Comparison of ENCODE assay signal across 8 cellular contexts in the genomic region with DNA sequence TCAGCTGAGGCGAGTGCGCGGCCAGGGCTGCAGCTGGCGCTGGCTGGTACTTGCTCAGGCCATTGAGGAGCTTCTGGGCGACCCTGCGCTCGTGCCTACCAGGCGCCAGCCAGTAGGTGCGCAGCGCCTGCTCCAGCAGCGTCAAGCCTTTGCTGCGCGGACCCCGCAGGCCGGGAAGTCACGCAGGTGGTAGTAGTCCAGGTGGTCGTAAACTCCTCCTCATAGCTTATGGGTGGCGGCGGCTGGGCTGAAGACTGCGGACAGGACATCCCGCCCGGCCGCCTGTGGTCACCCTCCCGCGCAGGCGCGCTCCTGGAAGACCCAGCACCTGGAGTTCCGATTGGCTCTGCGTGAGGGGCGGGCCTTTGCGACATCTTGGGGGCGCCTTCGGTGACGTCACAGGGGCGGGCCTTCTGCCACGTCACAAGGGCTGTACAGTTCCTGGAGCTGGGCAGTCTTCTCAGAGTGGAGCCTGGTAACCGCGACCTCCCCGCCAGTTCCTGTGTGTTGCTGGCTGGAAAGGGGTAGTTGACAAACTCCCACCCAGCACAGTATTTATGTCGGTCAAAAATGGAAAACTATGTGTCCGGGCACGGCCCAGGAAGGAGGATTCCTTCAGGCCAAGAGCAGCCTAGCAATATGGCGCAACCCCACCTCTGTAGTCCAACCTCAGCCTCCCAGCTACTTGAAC.
DNase-seq lines count a peak whose midpoint lies in the region; ATAC-seq and FAIRE-seq lines count a peak whose summit lies in the region.
"Not testable (repeated sequence)": the region's sequence is repeated elsewhere in the genome, so short reads cannot be mapped to it uniquely, and the experiment has no call there.

No MANE protein-coding gene starts in this region.

- not testable (repeated sequence) for H3K27me3 Mint-ChIP-seq in T-helper 1 cell treated with Interleukin-12 subunit alpha and Interleukin-12 subunit beta and Interleukin-4 antibody, amounts not matched to agents 30 μg/mL and 1 μg/mL, for 36 hours (ENCODE audit: low read depth)

- peak; percentile 67 for DNase-seq in NCI-H1694 (lab: John Stamatoyannopoulos, UW)
- DNase-seq in left ventricle myocardium superior, result peak; percentile 97
- peak; percentile 64 for DNase-seq in pulmonary artery endothelial cell (ENCODE audit: low read depth, low spot score)
- peak; percentile 78 for DNase-seq in urothelium cell line (ENCODE audit: low spot score)

- intact Hi-C loops in left ventricle myocardium superior (cut with micrococcal nuclease), result not testable (repeated sequence)

- H3K27ac ChIP-seq in angular gyrus (ENCODE audit: low read depth, low read length), result peak overlapping the region; percentile 67

- not testable (repeated sequence) for H3K4me1 Mint-ChIP-seq in T-helper 1 cell treated with Interleukin-12 subunit alpha and Interleukin-12 subunit beta and Interleukin-4 antibody, amounts not matched to agents 30 μg/mL and 1 μg/mL, for 36 hours (ENCODE audit: low read depth)

- H3K9me3 Mint-ChIP-seq in T-helper 1 cell treated with Interleukin-12 subunit alpha and Interleukin-12 subunit beta and Interleukin-4 antibody, amounts not matched to agents 30 μg/mL and 1 μg/mL, for 36 hours, result not testable (repeated sequence)

- H3K36me3 Mint-ChIP-seq in T-helper 1 cell treated with Interleukin-12 subunit alpha and Interleukin-12 subunit beta and Interleukin-4 antibody, amounts not matched to agents 30 μg/mL and 1 μg/mL, for 36 hours (ENCODE audit: low read depth), result not testable (repeated sequence)

- peak overlapping the region; percentile 88 for H3K4me3 Mint-ChIP-seq in T-helper 1 cell treated with Interleukin-12 subunit alpha and Interleukin-12 subunit beta and Interleukin-4 antibody, amounts not matched to agents 30 μg/mL and 1 μg/mL, for 36 hours

- ATAC-seq in GM18499 (IDR thresholded peaks at IDR 0.05; ENCODE audit: insufficient read depth, unreplicated experiment), result peak; percentile 96
- peak; percentile 100 for ATAC-seq in HG02885 (IDR thresholded peaks at IDR 0.05; ENCODE audit: poor library complexity, unreplicated experiment)
- peak; percentile 99 for ATAC-seq in left ventricle myocardium superior

- peak overlapping the region; percentile 93 for H3K27ac Mint-ChIP-seq in T-helper 1 cell treated with Interleukin-12 subunit alpha and Interleukin-12 subunit beta and Interleukin-4 antibody, amounts not matched to agents 30 μg/mL and 1 μg/mL, for 36 hours

- not testable (repeated sequence) for FAIRE-seq in urothelium cell line (lab: Jason Lieb, UNC)

Comparison
In these comparisons a context has a peak if more than half of its experiments do, and no peak if none do; other contexts are left out.
1. Peak in every context shown above with its lines: DNase-seq, ATAC-seq and H3K27ac ChIP-seq.